ENCODE assay signal across 1 cellular context in the genomic region with DNA sequence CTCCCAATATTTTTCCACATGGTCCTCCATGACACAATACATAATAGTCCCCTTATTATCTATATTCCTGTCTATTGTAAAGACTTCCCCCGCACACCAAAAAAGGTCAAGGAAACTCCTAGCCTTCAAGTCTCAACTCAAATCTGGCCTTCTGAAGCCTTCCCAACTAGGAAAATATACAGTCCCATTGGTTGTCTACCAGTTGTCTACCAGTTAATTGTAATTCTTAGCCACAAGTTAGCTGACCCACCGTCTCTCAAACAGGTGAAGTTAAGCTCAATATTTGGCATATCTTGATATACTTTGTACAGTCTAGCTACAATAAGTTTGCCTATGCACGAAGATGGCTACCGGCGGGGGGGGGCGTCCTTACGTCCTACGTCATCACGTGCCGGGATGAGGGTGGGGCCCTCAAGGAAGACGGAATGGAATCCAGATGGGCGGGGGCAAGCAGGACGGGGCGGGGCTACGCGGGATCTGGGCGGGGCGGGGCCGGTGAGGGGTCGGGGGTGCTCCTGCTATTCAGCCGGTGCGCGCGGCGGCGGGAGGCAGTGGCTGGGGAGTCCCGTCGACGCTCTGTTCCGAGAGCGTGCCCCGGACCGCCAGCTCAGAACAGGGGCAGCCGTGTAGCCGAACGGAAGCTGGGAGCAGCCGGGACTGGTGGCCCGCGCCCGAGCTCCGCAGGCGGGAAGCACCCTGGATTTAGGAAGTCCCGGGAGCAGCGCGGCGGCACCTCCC.
TF ChIP-seq lines count a peak whose summit lies in the region.

Gene AHR (plus strand): TSS at position 551 of the 738 bp plus-strand sequence. CDS start 613 bp downstream, outside the sequence.

TF ChIP-seq in HepG2, 621 proteins besides CTCF, POLR2A, EP300 and RAD21 (continued from another document and continues in another):
- TF ChIP-seq ZBED4 (CRISPR knock-in tag; IDR thresholded peaks at IDR 0.05; ENCODE audit: borderline replicate concordance), result no peak; the same call in 1 of the 2 replicates
- TF ChIP-seq KDM1A (CRISPR knock-in tag; IDR thresholded peaks at IDR 0.05), result no peak
- no peak for TF ChIP-seq ZNF782 (CRISPR knock-in tag; IDR thresholded peaks at IDR 0.05; ENCODE audit: borderline replicate concordance)
- TF ChIP-seq, protein P1, sequence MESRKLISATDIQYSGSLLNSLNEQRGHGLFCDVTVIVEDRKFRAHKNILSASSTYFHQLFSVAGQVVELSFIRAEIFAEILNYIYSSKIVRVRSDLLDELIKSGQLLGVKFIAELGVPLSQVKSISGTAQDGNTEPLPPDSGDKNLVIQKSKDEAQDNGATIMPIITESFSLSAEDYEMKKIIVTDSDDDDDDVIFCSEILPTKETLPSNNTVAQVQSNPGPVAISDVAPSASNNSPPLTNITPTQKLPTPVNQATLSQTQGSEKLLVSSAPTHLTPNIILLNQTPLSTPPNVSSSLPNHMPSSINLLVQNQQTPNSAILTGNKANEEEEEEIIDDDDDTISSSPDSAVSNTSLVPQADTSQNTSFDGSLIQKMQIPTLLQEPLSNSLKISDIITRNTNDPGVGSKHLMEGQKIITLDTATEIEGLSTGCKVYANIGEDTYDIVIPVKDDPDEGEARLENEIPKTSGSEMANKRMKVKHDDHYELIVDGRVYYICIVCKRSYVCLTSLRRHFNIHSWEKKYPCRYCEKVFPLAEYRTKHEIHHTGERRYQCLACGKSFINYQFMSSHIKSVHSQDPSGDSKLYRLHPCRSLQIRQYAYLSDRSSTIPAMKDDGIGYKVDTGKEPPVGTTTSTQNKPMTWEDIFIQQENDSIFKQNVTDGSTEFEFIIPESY (CRISPR knock-in tag; IDR thresholded peaks at IDR 0.05), result no peak
- no peak for TF ChIP-seq SCMH1 (CRISPR knock-in tag; IDR thresholded peaks at IDR 0.05; ENCODE audit: borderline replicate concordance)
- no peak for TF ChIP-seq ZNF350 (CRISPR knock-in tag; IDR thresholded peaks at IDR 0.05; ENCODE audit: borderline replicate concordance, low read depth)
- TF ChIP-seq, protein P2, sequence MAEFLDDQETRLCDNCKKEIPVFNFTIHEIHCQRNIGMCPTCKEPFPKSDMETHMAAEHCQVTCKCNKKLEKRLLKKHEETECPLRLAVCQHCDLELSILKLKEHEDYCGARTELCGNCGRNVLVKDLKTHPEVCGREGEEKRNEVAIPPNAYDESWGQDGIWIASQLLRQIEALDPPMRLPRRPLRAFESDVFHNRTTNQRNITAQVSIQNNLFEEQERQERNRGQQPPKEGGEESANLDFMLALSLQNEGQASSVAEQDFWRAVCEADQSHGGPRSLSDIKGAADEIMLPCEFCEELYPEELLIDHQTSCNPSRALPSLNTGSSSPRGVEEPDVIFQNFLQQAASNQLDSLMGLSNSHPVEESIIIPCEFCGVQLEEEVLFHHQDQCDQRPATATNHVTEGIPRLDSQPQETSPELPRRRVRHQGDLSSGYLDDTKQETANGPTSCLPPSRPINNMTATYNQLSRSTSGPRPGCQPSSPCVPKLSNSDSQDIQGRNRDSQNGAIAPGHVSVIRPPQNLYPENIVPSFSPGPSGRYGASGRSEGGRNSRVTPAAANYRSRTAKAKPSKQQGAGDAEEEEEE (CRISPR knock-in tag; IDR thresholded peaks at IDR 0.05; ENCODE audit: borderline replicate concordance), result no peak
- TF ChIP-seq KLF11 (CRISPR knock-in tag; IDR thresholded peaks at IDR 0.05), result no peak
- TF ChIP-seq MYPOP (CRISPR knock-in tag; IDR thresholded peaks at IDR 0.05), result no peak
- no peak for TF ChIP-seq MAFF (IDR thresholded peaks at IDR 0.05; ENCODE audit: low read depth, low read length)
- TF ChIP-seq SP1 (IDR thresholded peaks at IDR 0.05), result no peak
- TF ChIP-seq SP1 (CRISPR knock-in tag; IDR thresholded peaks at IDR 0.05), result peak; percentile 55
- 0 out of 2 replicates have a peak, but pooled peaks have one; percentile 31 for TF ChIP-seq ZNF276 (CRISPR knock-in tag; IDR thresholded peaks at IDR 0.05; ENCODE audit: low read depth)
- TF ChIP-seq, protein P3, sequence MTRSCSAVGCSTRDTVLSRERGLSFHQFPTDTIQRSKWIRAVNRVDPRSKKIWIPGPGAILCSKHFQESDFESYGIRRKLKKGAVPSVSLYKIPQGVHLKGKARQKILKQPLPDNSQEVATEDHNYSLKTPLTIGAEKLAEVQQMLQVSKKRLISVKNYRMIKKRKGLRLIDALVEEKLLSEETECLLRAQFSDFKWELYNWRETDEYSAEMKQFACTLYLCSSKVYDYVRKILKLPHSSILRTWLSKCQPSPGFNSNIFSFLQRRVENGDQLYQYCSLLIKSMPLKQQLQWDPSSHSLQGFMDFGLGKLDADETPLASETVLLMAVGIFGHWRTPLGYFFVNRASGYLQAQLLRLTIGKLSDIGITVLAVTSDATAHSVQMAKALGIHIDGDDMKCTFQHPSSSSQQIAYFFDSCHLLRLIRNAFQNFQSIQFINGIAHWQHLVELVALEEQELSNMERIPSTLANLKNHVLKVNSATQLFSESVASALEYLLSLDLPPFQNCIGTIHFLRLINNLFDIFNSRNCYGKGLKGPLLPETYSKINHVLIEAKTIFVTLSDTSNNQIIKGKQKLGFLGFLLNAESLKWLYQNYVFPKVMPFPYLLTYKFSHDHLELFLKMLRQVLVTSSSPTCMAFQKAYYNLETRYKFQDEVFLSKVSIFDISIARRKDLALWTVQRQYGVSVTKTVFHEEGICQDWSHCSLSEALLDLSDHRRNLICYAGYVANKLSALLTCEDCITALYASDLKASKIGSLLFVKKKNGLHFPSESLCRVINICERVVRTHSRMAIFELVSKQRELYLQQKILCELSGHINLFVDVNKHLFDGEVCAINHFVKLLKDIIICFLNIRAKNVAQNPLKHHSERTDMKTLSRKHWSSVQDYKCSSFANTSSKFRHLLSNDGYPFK (CRISPR knock-in tag; IDR thresholded peaks at IDR 0.05; ENCODE audit: borderline replicate concordance), result peak; percentile 95
- TF ChIP-seq, protein P4, sequence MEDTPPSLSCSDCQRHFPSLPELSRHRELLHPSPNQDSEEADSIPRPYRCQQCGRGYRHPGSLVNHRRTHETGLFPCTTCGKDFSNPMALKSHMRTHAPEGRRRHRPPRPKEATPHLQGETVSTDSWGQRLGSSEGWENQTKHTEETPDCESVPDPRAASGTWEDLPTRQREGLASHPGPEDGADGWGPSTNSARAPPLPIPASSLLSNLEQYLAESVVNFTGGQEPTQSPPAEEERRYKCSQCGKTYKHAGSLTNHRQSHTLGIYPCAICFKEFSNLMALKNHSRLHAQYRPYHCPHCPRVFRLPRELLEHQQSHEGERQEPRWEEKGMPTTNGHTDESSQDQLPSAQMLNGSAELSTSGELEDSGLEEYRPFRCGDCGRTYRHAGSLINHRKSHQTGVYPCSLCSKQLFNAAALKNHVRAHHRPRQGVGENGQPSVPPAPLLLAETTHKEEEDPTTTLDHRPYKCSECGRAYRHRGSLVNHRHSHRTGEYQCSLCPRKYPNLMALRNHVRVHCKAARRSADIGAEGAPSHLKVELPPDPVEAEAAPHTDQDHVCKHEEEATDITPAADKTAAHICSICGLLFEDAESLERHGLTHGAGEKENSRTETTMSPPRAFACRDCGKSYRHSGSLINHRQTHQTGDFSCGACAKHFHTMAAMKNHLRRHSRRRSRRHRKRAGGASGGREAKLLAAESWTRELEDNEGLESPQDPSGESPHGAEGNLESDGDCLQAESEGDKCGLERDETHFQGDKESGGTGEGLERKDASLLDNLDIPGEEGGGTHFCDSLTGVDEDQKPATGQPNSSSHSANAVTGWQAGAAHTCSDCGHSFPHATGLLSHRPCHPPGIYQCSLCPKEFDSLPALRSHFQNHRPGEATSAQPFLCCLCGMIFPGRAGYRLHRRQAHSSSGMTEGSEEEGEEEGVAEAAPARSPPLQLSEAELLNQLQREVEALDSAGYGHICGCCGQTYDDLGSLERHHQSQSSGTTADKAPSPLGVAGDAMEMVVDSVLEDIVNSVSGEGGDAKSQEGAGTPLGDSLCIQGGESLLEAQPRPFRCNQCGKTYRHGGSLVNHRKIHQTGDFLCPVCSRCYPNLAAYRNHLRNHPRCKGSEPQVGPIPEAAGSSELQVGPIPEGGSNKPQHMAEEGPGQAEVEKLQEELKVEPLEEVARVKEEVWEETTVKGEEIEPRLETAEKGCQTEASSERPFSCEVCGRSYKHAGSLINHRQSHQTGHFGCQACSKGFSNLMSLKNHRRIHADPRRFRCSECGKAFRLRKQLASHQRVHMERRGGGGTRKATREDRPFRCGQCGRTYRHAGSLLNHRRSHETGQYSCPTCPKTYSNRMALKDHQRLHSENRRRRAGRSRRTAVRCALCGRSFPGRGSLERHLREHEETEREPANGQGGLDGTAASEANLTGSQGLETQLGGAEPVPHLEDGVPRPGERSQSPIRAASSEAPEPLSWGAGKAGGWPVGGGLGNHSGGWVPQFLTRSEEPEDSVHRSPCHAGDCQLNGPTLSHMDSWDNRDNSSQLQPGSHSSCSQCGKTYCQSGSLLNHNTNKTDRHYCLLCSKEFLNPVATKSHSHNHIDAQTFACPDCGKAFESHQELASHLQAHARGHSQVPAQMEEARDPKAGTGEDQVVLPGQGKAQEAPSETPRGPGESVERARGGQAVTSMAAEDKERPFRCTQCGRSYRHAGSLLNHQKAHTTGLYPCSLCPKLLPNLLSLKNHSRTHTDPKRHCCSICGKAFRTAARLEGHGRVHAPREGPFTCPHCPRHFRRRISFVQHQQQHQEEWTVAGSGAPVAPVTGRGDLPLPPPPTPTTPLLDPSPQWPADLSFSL (CRISPR knock-in tag; IDR thresholded peaks at IDR 0.05), result no peak
